Comparison of ENCODE assay signal across 16 cellular contexts in the genomic region with DNA sequence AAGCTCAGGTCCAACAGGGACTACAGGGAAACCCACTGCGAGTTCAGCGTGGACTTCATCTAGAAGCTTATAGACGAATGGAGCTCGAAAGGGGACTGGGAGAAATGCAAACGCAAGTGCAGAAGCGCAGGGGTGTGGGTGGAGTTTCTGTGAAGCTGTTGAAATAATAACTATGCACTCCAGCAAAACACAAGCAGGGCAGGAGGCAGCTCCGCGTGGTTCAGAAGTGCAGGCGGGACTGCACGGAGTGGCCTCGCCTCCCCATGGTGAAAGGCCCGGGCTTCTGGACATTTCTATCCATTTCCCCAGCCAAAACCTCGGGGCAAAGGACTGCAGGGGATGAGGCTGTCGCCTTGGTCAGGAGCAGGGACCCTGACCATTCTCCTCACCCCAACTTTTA.
"Had no signal": no experiment of that assay in that cellular context is flagged by ENCODE, and none has a peak within 500 bp of the region (broad histone marks: within the 10 kb centered on the region; RNA-seq: fewer than 3 reads in every experiment).

No MANE protein-coding gene starts in this region.

- H3K9me3 ChIP-seq: esophagus muscularis mucosa, ovary, right atrium auricular region had no signal

- DNase-seq: central memory CD4-positive, alpha-beta T cell; cortex of kidney; effector memory CD4-positive, alpha-beta T cell; foreskin fibroblast; immature natural killer cell; mesendoderm; naive B cell; ovary; stimulated activated CD4-positive, alpha-beta T cell treated with anti-CD3 and anti-CD28 coated beads, Interleukin-4, amount 100 ng/mL, for 1 hour; stimulated activated CD8-positive, alpha-beta memory T cell treated with anti-CD3 and anti-CD28 coated beads, Interleukin-4, amount 100 ng/mL, for 48 hours; trophoblast cell had no signal

- H3K9me3 Mint-ChIP-seq: immature natural killer cell; stimulated activated effector memory CD8-positive, alpha-beta T cell treated with anti-CD3 and anti-CD28 coated beads, Interleukin-12 subunit alpha, Interleukin-12 subunit beta, amount 100 ng/mL, for 72 hours; stimulated activated naive CD8-positive, alpha-beta T cell treated with anti-CD3 and anti-CD28 coated beads, Interleukin-15, Interleukin-2, amounts not matched to agents 100 ng/mL and 50 ng/mL, for 24 hours had no signal

- H3K36me3 ChIP-seq: esophagus muscularis mucosa, ovary, right atrium auricular region had no signal

- H3K27me3 Mint-ChIP-seq: naive B cell had no signal

- H3K4me3 Mint-ChIP-seq: immature natural killer cell; stimulated activated effector memory CD8-positive, alpha-beta T cell treated with anti-CD3 and anti-CD28 coated beads, Interleukin-12 subunit alpha, Interleukin-12 subunit beta, amount 100 ng/mL, for 72 hours; stimulated activated naive CD8-positive, alpha-beta T cell treated with anti-CD3 and anti-CD28 coated beads, Interleukin-15, Interleukin-2, amounts not matched to agents 100 ng/mL and 50 ng/mL, for 24 hours had no signal

- H3K27ac Mint-ChIP-seq: immature natural killer cell; stimulated activated effector memory CD8-positive, alpha-beta T cell treated with anti-CD3 and anti-CD28 coated beads, Interleukin-12 subunit alpha, Interleukin-12 subunit beta, amount 100 ng/mL, for 72 hours; stimulated activated naive CD8-positive, alpha-beta T cell treated with anti-CD3 and anti-CD28 coated beads, Interleukin-15, Interleukin-2, amounts not matched to agents 100 ng/mL and 50 ng/mL, for 24 hours had no signal

- H3K27ac ChIP-seq: epithelial cell of prostate, esophagus muscularis mucosa, ovary, right atrium auricular region had no signal

- H3K4me3 ChIP-seq: esophagus muscularis mucosa, ovary, right atrium auricular region had no signal

- H3K4me1 Mint-ChIP-seq: immature natural killer cell; naive B cell; stimulated activated effector memory CD8-positive, alpha-beta T cell treated with anti-CD3 and anti-CD28 coated beads, Interleukin-12 subunit alpha, Interleukin-12 subunit beta, amount 100 ng/mL, for 72 hours had no signal

- ATAC-seq: stimulated activated effector memory CD8-positive, alpha-beta T cell treated with anti-CD3 and anti-CD28 coated beads, Interleukin-12 subunit alpha, Interleukin-12 subunit beta, amount 100 ng/mL, for 72 hours had no signal

- H3K27me3 ChIP-seq: esophagus muscularis mucosa, ovary, right atrium auricular region had no signal

- H3K36me3 Mint-ChIP-seq: immature natural killer cell; naive B cell; stimulated activated effector memory CD8-positive, alpha-beta T cell treated with anti-CD3 and anti-CD28 coated beads, Interleukin-12 subunit alpha, Interleukin-12 subunit beta, amount 100 ng/mL, for 72 hours had no signal
